In the genomic region with DNA sequence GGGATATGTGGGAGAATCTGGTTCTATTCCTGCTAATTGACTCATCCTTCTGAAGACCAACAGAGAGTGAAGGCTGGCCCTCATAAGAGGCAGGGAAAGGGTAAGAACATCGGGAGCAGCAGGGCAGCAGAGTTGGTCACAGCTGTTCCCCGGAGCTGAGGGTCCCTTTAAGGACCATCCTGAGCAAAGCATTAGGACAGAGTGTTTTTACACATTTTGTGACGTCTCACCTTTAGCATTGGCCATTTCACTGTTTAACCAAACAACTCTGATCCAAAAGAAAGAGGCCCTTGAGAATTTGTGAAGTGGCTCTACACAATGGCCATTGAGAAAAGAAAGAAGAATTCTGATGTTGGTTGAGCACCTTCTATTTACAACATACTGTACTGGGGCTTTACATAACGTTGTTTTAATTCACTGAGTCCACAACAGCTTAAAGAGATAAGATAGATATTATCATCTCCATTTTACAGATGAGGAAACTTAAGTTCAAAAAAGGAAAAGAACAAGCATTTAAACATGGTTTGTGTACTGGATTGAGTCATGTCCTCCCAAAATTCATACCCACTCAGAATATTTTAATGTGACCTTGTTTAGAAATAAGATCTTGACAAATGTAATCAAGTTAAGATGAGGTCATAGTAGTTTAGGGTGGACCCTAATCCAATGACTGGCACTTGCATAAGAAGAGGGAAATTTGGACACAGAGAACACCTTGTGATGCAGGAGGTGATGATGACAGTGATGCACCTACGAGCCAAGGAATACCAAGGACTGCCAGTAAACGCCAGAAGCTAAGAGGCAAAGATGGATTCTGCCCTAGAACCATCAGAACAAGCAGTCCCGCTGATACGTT, we compare ENCODE assay signal across 17 cellular contexts.
A peak's percentile ranks its signal among the peaks of the same experiment; 100 is the strongest.
DNase-seq lines count a peak whose midpoint lies in the region; ATAC-seq, FAIRE-seq and TF ChIP-seq lines count a peak whose summit lies in the region.
"Had no signal": no experiment of that assay in that cellular context is flagged by ENCODE, and none has a peak within 500 bp of the region (broad histone marks: within the 10 kb centered on the region; RNA-seq: fewer than 3 reads in every experiment).

No MANE protein-coding gene starts in this region.

- no peak overlapping the region for H3K9ac ChIP-seq in HepG2 (ENCODE audit: insufficient read depth, low read depth, low read length)
- H3K9ac ChIP-seq in skeletal muscle tissue (ENCODE audit: low read depth in 1 of 3, low read length in 3 of 3) = no peak overlapping the region
- H3K9ac ChIP-seq: BLaER1, GM23248 had no signal

- no peaks in the 10 kb centered on the region for H3K9me3 ChIP-seq in HepG2 (ENCODE audit: low read length)
- no peaks in the 10 kb centered on the region for H3K9me3 ChIP-seq in right lobe of liver
- H3K9me3 ChIP-seq in lower lobe of right lung = no peaks in the 10 kb centered on the region
- no peaks in the 10 kb centered on the region for H3K9me3 ChIP-seq in skeletal muscle tissue (ENCODE audit: control insufficient read depth in 3 of 3, low read length in 3 of 3)
- H3K9me3 ChIP-seq in breast epithelium = peaks cover 0 to 2% of the 10 kb centered on the region in 2 donors
- H3K9me3 ChIP-seq: BLaER1, HAP-1 had no signal

- in situ Hi-C loops in HepG2 (cut with HindIII; ENCODE audit: extremely low pct_ligation_motif_present, low pct_unique_long_range_greater_than_20kb) = no loop called here

- no TSS peak for BruUV-seq in HepG2 (replicated peaks; lab: Mats Ljungman, UMichigan)

- CTCF ChIA-PET in HepG2 (lab: Yijun Ruan, JAX; ENCODE audit: low intra/inter-chr PET ratio, low total read pairs) = no interaction called here

- intact Hi-C loops in HepG2 (cut with micrococcal nuclease; ENCODE audit: unreplicated experiment) (no loop called here), right lobe of liver (cut with DNase I) (no loop called here), lower lobe of right lung (cut with DNase I) (no loop called here), breast epithelium (cut with DNase I; ENCODE audit: low total_unique reads) (no loop called here)

- no peak overlapping the region for H2AFZ ChIP-seq in HepG2 (ENCODE audit: low read length)
- H2AFZ ChIP-seq: GM23248 had no signal

- WGBS in HepG2 (ENCODE audit: low lambda C conversion rate) = 21% methylated on average over 8 of the region's 8 CpGs
- 56% methylated on average over 6 of the region's 8 CpGs for WGBS in right lobe of liver (ENCODE audit: insufficient coverage, low coverage, low lambda C conversion rate, missing lambda C conversion rate)

- no peak for DNase-seq in HepG2 (ENCODE audit: low spot score)
- DNase-seq in right lobe of liver = no peak
- no peak for DNase-seq in lower lobe of right lung
- DNase-seq in breast epithelium (ENCODE audit: low spot score in 2 of 2) = no peak
- DNase-seq in stimulated activated CD4-positive, alpha-beta T cell treated with anti-CD3 and anti-CD28 coated beads, Interleukin-4, amount 100 ng/mL, for 24 hours = no peak
- DNase-seq: 8988T; CD4-positive, alpha-beta memory T cell; DMS153 had no signal

- TF ChIP-seq CTCF in HepG2 (CRISPR knock-in tag; IDR thresholded peaks at IDR 0.05) = no peak
- no peak for TF ChIP-seq CTCF in right lobe of liver (IDR thresholded peaks at IDR 0.05)
- TF ChIP-seq CTCF in lower lobe of right lung (IDR thresholded peaks at IDR 0.05) = no peak
- no peak for TF ChIP-seq CTCF in breast epithelium (IDR thresholded peaks at IDR 0.05)

- H3K79me2 ChIP-seq in HepG2 (ENCODE audit: insufficient read depth, low read length) = no peaks in the 10 kb centered on the region

- TF ChIP-seq EP300 in HepG2 (IDR thresholded peaks at IDR 0.05; ENCODE audit: low read depth in 2 of 2, low read length in 2 of 2) (no peak), HepG2 (CRISPR knock-in tag; IDR thresholded peaks at IDR 0.05; ENCODE audit: borderline replicate concordance) (no peak)

- H3K4me2 ChIP-seq in HepG2 (ENCODE audit: low read depth, low read length) = no peak overlapping the region
- H3K4me2 ChIP-seq: BLaER1 had no signal

- H3K4me3 ChIP-seq in HepG2 (replicated peaks in 1 of 3; ENCODE audit: insufficient read depth in 1 of 3, low read depth in 2 of 3, low read length in 3 of 3) = no peak overlapping the region
- H3K4me3 ChIP-seq in right lobe of liver = no peak overlapping the region
- no peak overlapping the region for H3K4me3 ChIP-seq in lower lobe of right lung
- no peak overlapping the region for H3K4me3 ChIP-seq in skeletal muscle tissue (ENCODE audit: low read length in 3 of 3)
- H3K4me3 ChIP-seq in breast epithelium = no peak overlapping the region
- H3K4me3 ChIP-seq: BLaER1, GM23248, HAP-1 had no signal

- H3K36me3 ChIP-seq in HepG2 (replicated peaks in 1 of 2; ENCODE audit: control insufficient read depth in 1 of 2, insufficient read depth in 2 of 2, low read length in 2 of 2) (no peaks in the 10 kb centered on the region), right lobe of liver (no peaks in the 10 kb centered on the region), lower lobe of right lung (peaks cover 5% of the 10 kb centered on the region), skeletal muscle tissue (ENCODE audit: control insufficient read depth in 3 of 3, insufficient read depth in 3 of 3, low read length in 3 of 3) (no peaks in the 10 kb centered on the region), breast epithelium (no peaks in the 10 kb centered on the region)
- H3K36me3 ChIP-seq: BLaER1, HAP-1 had no signal

- no peak for FAIRE-seq in HepG2 (lab: Jason Lieb, UNC)
- FAIRE-seq: G401.6, GM12892, GM18507, HTR-8/SVneo had no signal

- no peaks in the 10 kb centered on the region for H3K27me3 ChIP-seq in HepG2 (ENCODE audit: control insufficient read depth in 1 of 2, insufficient read depth in 2 of 2, low read length in 2 of 2)
- H3K27me3 ChIP-seq in right lobe of liver = no peaks in the 10 kb centered on the region
- H3K27me3 ChIP-seq in lower lobe of right lung (ENCODE audit: low read depth) = no peaks in the 10 kb centered on the region
- H3K27me3 ChIP-seq in skeletal muscle tissue (ENCODE audit: control insufficient read depth in 3 of 3, insufficient read depth in 3 of 3, low read length in 3 of 3) = no peaks in the 10 kb centered on the region
- H3K27me3 ChIP-seq in breast epithelium = no peaks in the 10 kb centered on the region
- H3K27me3 ChIP-seq: BLaER1 had no signal

- TF ChIP-seq POLR2A in HepG2 (IDR thresholded peaks at IDR 0.05; ENCODE audit: insufficient read depth in 1 of 2, low read depth in 2 of 2, low read length in 2 of 2) = no peak
- TF ChIP-seq POLR2A in right lobe of liver (IDR thresholded peaks at IDR 0.05) = no peak
- TF ChIP-seq POLR2A in breast epithelium (IDR thresholded peaks at IDR 0.05) = no peak

- ATAC-seq in HepG2 (no peak), right lobe of liver (no peak), lower lobe of right lung (peak; percentile 77 to 80), HG02973 (IDR thresholded peaks at IDR 0.05; ENCODE audit: unreplicated experiment) (no peak)

- POLR2A ChIA-PET in HepG2 (lab: Yijun Ruan, JAX) = no interaction called here

- H4K20me1 ChIP-seq in HepG2 (ENCODE audit: insufficient read depth, low read length) = no peaks in the 10 kb centered on the region
- H4K20me1 ChIP-seq: BLaER1 had no signal

- H3K4me1 ChIP-seq in HepG2 (ENCODE audit: insufficient read depth, low read length) (no peaks in the 10 kb centered on the region), right lobe of liver (no peaks in the 10 kb centered on the region), lower lobe of right lung (no peaks in the 10 kb centered on the region), skeletal muscle tissue (ENCODE audit: control insufficient read depth in 3 of 3, insufficient read depth in 3 of 3, low read length in 3 of 3) (peaks cover 7 to 19% (median 14%) of the 10 kb centered on the region in 3 donors), breast epithelium (no peaks in the 10 kb centered on the region)
- H3K4me1 ChIP-seq: BLaER1, HAP-1 had no signal

- TF ChIP-seq RAD21 in HepG2 (CRISPR knock-in tag; IDR thresholded peaks at IDR 0.05) = no peak

- no peak overlapping the region for H3K27ac ChIP-seq in HepG2 (ENCODE audit: extremely low read length, insufficient read depth, low read length)
- H3K27ac ChIP-seq in right lobe of liver = no peak overlapping the region
- H3K27ac ChIP-seq in lower lobe of right lung = no peak overlapping the region
- peak overlapping the region; percentile 4 for H3K27ac ChIP-seq in skeletal muscle tissue (ENCODE audit: low read depth, low read length)
- H3K27ac ChIP-seq in breast epithelium = no peak overlapping the region
- H3K27ac ChIP-seq: BLaER1, GM23248 had no signal

TF ChIP-seq in HepG2, 621 proteins besides CTCF, POLR2A, EP300 and RAD21 (continues in another document):
- TF ChIP-seq CREB1 (IDR thresholded peaks at IDR 0.05) (peak; percentile 38), CREB1 (CRISPR knock-in tag; IDR thresholded peaks at IDR 0.05) (no peak), KLF16 (CRISPR knock-in tag; IDR thresholded peaks at IDR 0.05) (no peak), STAT5B (CRISPR knock-in tag; IDR thresholded peaks at IDR 0.05) (no peak)
- TF ChIP-seq, protein P1, sequence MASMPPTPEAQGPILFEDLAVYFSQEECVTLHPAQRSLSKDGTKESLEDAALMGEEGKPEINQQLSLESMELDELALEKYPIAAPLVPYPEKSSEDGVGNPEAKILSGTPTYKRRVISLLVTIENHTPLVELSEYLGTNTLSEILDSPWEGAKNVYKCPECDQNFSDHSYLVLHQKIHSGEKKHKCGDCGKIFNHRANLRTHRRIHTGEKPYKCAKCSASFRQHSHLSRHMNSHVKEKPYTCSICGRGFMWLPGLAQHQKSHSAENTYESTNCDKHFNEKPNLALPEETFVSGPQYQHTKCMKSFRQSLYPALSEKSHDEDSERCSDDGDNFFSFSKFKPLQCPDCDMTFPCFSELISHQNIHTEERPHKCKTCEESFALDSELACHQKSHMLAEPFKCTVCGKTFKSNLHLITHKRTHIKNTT (CRISPR knock-in tag; IDR thresholded peaks at IDR 0.05) = no peak

Comparison
In these comparisons a context has a peak if more than half of its experiments do, and no peak if none do; other contexts are left out.
1. ATAC-seq: peak in lower lobe of right lung (2 of 2); none in HepG2 (single experiment), right lobe of liver (0 of 4) and HG02973 (single experiment).